Comparison of ENCODE assay signal across 1 cellular context in genomic region chr1:35557611-35558373, GRCh38.
TF ChIP-seq lines count a peak whose summit lies in the region.

Gene NCDN, plus strand, starts transcription at chr1:35557799. Its CDS starts 392 bp downstream, at chr1:35558191.

TF ChIP-seq in HEK293, 187 proteins besides CTCF, POLR2A, EP300 and RAD21 (continued from another document):
- TF ChIP-seq PRDM4 (tag by site-specific recombination; IDR thresholded peaks at IDR 0.05) (peak; percentile 12; the same call in 1 of the 2 replicates), ZNF174 (tag by site-specific recombination; IDR thresholded peaks at IDR 0.05) (no peak), ZNF2 (tag by site-specific recombination; IDR thresholded peaks at IDR 0.05) (peak; percentile 90), KLF17 (tag by site-specific recombination; IDR thresholded peaks at IDR 0.05) (peak; percentile 24; the same call in 1 of the 2 replicates), SP2 (tag by site-specific recombination; IDR thresholded peaks at IDR 0.05) (peak; percentile 96), KLF1 (tag by site-specific recombination; IDR thresholded peaks at IDR 0.05) (peak; percentile 66; the same call in 1 of the 2 replicates), ZSCAN23 (tag by site-specific recombination; IDR thresholded peaks at IDR 0.05) (0 out of 2 replicates have a peak, but pooled peaks have one; percentile 10), BCL11B (tag by site-specific recombination; IDR thresholded peaks at IDR 0.05; ENCODE audit: low read depth) (0 out of 2 replicates have a peak, but pooled peaks have one; percentile 72), ZNF692 (tag by site-specific recombination; IDR thresholded peaks at IDR 0.05) (peak; percentile 71; the same call in 1 of the 2 replicates), ZNF404 (tag by site-specific recombination; IDR thresholded peaks at IDR 0.05) (no peak), ZSCAN4 (tag by site-specific recombination; IDR thresholded peaks at IDR 0.05) (peak; percentile 50), HIC1 (tag by site-specific recombination; IDR thresholded peaks at IDR 0.05) (peak; percentile 87), ZNF629 (tag by site-specific recombination; IDR thresholded peaks at IDR 0.05) (peak; percentile 89), ZBTB21 (tag by site-specific recombination; IDR thresholded peaks at IDR 0.05) (peak; percentile 81), ZNF354C (tag by site-specific recombination; IDR thresholded peaks at IDR 0.05; ENCODE audit: borderline replicate concordance, low read depth) (no peak), ZNF311 (tag by site-specific recombination; IDR thresholded peaks at IDR 0.05; ENCODE audit: borderline replicate concordance) (no peak), ZNF830 (tag by site-specific recombination; IDR thresholded peaks at IDR 0.05; ENCODE audit: low read depth) (no peak), ZNF843 (tag by site-specific recombination; IDR thresholded peaks at IDR 0.05) (peak; percentile 51), GFI1B (tag by site-specific recombination; IDR thresholded peaks at IDR 0.05) (0 out of 2 replicates have a peak, but pooled peaks have one; percentile 29), YY2 (tag by site-specific recombination; IDR thresholded peaks at IDR 0.05) (peak; percentile 98), ZNF221 (tag by site-specific recombination; IDR thresholded peaks at IDR 0.05; ENCODE audit: borderline replicate concordance) (no peak), ZNF274 (IDR thresholded peaks at IDR 0.05; ENCODE audit: low read length) (no peak), ZNF274 (tag by site-specific recombination; IDR thresholded peaks at IDR 0.05; ENCODE audit: borderline replicate concordance) (no peak), ZNF398 (tag by site-specific recombination; IDR thresholded peaks at IDR 0.05) (no peak), ZNF280D (tag by site-specific recombination; IDR thresholded peaks at IDR 0.05) (0 out of 2 replicates have a peak, but pooled peaks have one; percentile 34)
